ENCODE assay signal across 18 cellular contexts in genomic region chr11:11667056-11667455, GRCh38. TPM values are rescaled to one million over a fixed set of nuclear protein-coding genes. Genes with fewer than 3 reads are reported as not detected.
DNase-seq lines count a peak whose midpoint lies in the region; ATAC-seq, FAIRE-seq and TF ChIP-seq lines count a peak whose summit lies in the region.
"Had no signal": no experiment of that assay in that cellular context is flagged by ENCODE, and none has a peak within 500 bp of the region (broad histone marks: within the 10 kb centered on the region; RNA-seq: fewer than 3 reads in every experiment).

No MANE protein-coding gene starts in this region.

- TF ChIP-seq EP300 in SK-N-SH (IDR thresholded peaks at IDR 0.05; ENCODE audit: borderline replicate concordance in 1 of 2, low read depth in 1 of 2, low read length in 1 of 2) (no peak), tibial nerve (IDR thresholded peaks at IDR 0.05) (no peak)

- H3K27ac ChIP-seq in SK-N-SH (ENCODE audit: low read depth in 2 of 2, low read length in 1 of 2): no peak overlapping the region
- H3K27ac ChIP-seq in VCaP: peak overlapping the region; percentile 77; the same call in 1 of the 2 replicates
- no peak overlapping the region for H3K27ac ChIP-seq in tibial nerve
- H3K27ac ChIP-seq: cardiac muscle cell, HL-60, right atrium auricular region had no signal

- H3K9ac ChIP-seq in SK-N-SH: no peak overlapping the region

- TF ChIP-seq RAD21 in SK-N-SH (IDR thresholded peaks at IDR 0.05; ENCODE audit: low read length): peak; percentile 30

- H3F3A ChIP-seq in SK-N-SH (replicated peaks; ENCODE audit: insufficient read depth): no peaks in the 10 kb centered on the region

- POLR2A ChIA-PET in SK-N-SH (lab: Yijun Ruan, JAX): no interaction called here

- H3K9me3 ChIP-seq in SK-N-SH: no peaks in the 10 kb centered on the region
- peaks cover 0 to 8% (median 0%) of the 10 kb centered on the region in 4 donors for H3K9me3 ChIP-seq in tibial nerve
- H3K9me3 ChIP-seq: right atrium auricular region had no signal

- no peaks in the 10 kb centered on the region for H3K36me3 ChIP-seq in SK-N-SH (replicated peaks in 1 of 2; ENCODE audit: control insufficient read depth in 1 of 2, insufficient read depth in 2 of 2, low read length in 1 of 2)
- no peaks in the 10 kb centered on the region for H3K36me3 ChIP-seq in tibial nerve
- H3K36me3 ChIP-seq: cardiac muscle cell, right atrium auricular region had no signal

- no peak overlapping the region for H3K4me2 ChIP-seq in SK-N-SH

- H3K4me1 ChIP-seq in SK-N-SH (ENCODE audit: control insufficient read depth in 1 of 2, insufficient read depth in 2 of 2, low read depth in 1 of 2, low read length in 1 of 2) (peaks cover 0 to 8% of the 10 kb centered on the region in 2 experiments; a peak in 1 of 4 replicates), tibial nerve (peaks cover 0 to 11% (median 0%) of the 10 kb centered on the region in 4 donors)
- H3K4me1 ChIP-seq: right atrium auricular region had no signal

- TF ChIP-seq CTCF in SK-N-SH (IDR thresholded peaks at IDR 0.05): no peak
- no peak for TF ChIP-seq CTCF in VCaP (conservative IDR thresholded peaks at IDR 0.05)
- peak; percentile 11 for TF ChIP-seq CTCF in fibroblast of villous mesenchyme (IDR thresholded peaks at IDR 0.05; ENCODE audit: insufficient read depth, low read depth, low read length)
- no peak for TF ChIP-seq CTCF in tibial nerve (IDR thresholded peaks at IDR 0.05)

- H3K27me3 ChIP-seq in SK-N-SH (ENCODE audit: insufficient read depth) (0 out of 2 replicates have a peak, but pooled peaks cover 7% of the 10 kb centered on the region), tibial nerve (no peaks in the 10 kb centered on the region)
- H3K27me3 ChIP-seq: cardiac muscle cell, right atrium auricular region had no signal

- DNase-seq in SK-N-SH: no peak
- DNase-seq in LHCN-M2 (ENCODE audit: low read depth): peak; percentile 4
- no peak for DNase-seq in fibroblast of villous mesenchyme (ENCODE audit: low read depth)
- DNase-seq in GM19239 (ENCODE audit: insufficient read length, low spot score): no peak
- no peak for DNase-seq in tibial nerve (ENCODE audit: low spot score in 2 of 2)
- DNase-seq: activated CD8-positive, alpha-beta T cell treated with anti-CD3 and anti-CD28 coated beads, Interleukin-2, amount 10 ng/mL, durations not matched to agents 7 days and 5 days; activated T-cell treated with anti-CD3 and anti-CD28 coated beads, Interleukin-2, amount 50 U/mL, for 72 hours; effector CD4-positive, alpha-beta T cell; KBM-7; NCI-H1694; stimulated activated CD4-positive, alpha-beta T cell treated with anti-CD3 and anti-CD28 coated beads, Interleukin-1b, Interleukin-23, amount 100 ng/mL, for 48 hours; SW 1271 had no signal

- no peaks in the 10 kb centered on the region for H4K20me1 ChIP-seq in SK-N-SH (ENCODE audit: insufficient read depth)

- no peak overlapping the region for H3K4me3 ChIP-seq in SK-N-SH (ENCODE audit: low read depth in 2 of 2, low read length in 1 of 2)
- no peak overlapping the region for H3K4me3 ChIP-seq in fibroblast of villous mesenchyme (ENCODE audit: low read depth, low read length)
- no peak overlapping the region for H3K4me3 ChIP-seq in tibial nerve
- H3K4me3 ChIP-seq: cardiac muscle cell, right atrium auricular region had no signal

- no peak overlapping the region for H2AFZ ChIP-seq in SK-N-SH (ENCODE audit: low read depth)

- H3K9me2 ChIP-seq in SK-N-SH: no peaks in the 10 kb centered on the region

- no peak for TF ChIP-seq POLR2A in tibial nerve (IDR thresholded peaks at IDR 0.05)

- H3K79me2 ChIP-seq in SK-N-SH (ENCODE audit: insufficient read depth): no peaks in the 10 kb centered on the region

- no peak for FAIRE-seq in GM19239 (lab: Jason Lieb, UNC)

- ATAC-seq in SK-N-SH treated with all-trans-retinoic acid at 6 μM for 48 hours (no peak), GM19395 (IDR thresholded peaks at IDR 0.05; ENCODE audit: unreplicated experiment) (no peak)
- ATAC-seq: activated CD8-positive, alpha-beta T cell treated with anti-CD3 and anti-CD28 coated beads, Interleukin-2, amount 10 ng/mL, durations not matched to agents 7 days and 5 days; activated T-cell treated with anti-CD3 and anti-CD28 coated beads, Interleukin-2, amount 50 U/mL, for 72 hours had no signal

- CTCF ChIA-PET in SK-N-SH (lab: Yijun Ruan, JAX): interaction anchor here (0.9 to 5.4 kb wide), 5 partner anchors 9 to 630 kb away, joined by 3 to 23 read pairs (median 3); no protein-coding TSS in a partner anchor

- WGBS in SK-N-SH (ENCODE audit: low lambda C conversion rate): 35% methylated on average over 3 of the region's 3 CpGs
- 95% methylated on average over 3 of the region's 3 CpGs for WGBS in tibial nerve, 2 donors

TF ChIP-seq in SK-N-SH, 30 proteins besides CTCF, POLR2A, EP300 and RAD21 (continues in another document):
- TF ChIP-seq TCF12 (IDR thresholded peaks at IDR 0.05) (no peak), MXI1 (IDR thresholded peaks at IDR 0.05; ENCODE audit: low read depth, low read length) (no peak), TAF1 (IDR thresholded peaks at IDR 0.05; ENCODE audit: borderline replicate concordance, low read depth, low read length) (no peak), FOXM1 (IDR thresholded peaks at IDR 0.05; ENCODE audit: low read depth) (no peak), NFIC (IDR thresholded peaks at IDR 0.05; ENCODE audit: borderline replicate concordance) (no peak), ELF1 (IDR thresholded peaks at IDR 0.05) (no peak), SMC3 (IDR thresholded peaks at IDR 0.05; ENCODE audit: low read depth, low read length) (no peak), RFX5 (IDR thresholded peaks at IDR 0.05; ENCODE audit: low read length) (no peak), CHD2 (IDR thresholded peaks at IDR 0.05; ENCODE audit: low read length, partially characterized antibody) (no peak), GATA2 (CRISPR knock-in tag; IDR thresholded peaks at IDR 0.05) (no peak), RXRA (IDR thresholded peaks at IDR 0.05; ENCODE audit: borderline replicate concordance, low read depth) (no peak), MEF2A (IDR thresholded peaks at IDR 0.05; ENCODE audit: borderline replicate concordance, low read depth) (no peak)
- TF ChIP-seq, protein P1, sequence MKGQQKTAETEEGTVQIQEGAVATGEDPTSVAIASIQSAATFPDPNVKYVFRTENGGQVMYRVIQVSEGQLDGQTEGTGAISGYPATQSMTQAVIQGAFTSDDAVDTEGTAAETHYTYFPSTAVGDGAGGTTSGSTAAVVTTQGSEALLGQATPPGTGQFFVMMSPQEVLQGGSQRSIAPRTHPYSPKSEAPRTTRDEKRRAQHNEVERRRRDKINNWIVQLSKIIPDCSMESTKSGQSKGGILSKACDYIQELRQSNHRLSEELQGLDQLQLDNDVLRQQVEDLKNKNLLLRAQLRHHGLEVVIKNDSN (IDR thresholded peaks at IDR 0.05; ENCODE audit: borderline replicate concordance, low read depth): no peak

TF ChIP-seq in SK-N-SH treated with all-trans-retinoic acid at 6 μM for 48 hours, 23 proteins besides CTCF, POLR2A, EP300 and RAD21:
- TF ChIP-seq SNAI2 (CRISPR knock-in tag; IDR thresholded peaks at IDR 0.05): no peak
- no peak for TF ChIP-seq ZNF8 (CRISPR knock-in tag; IDR thresholded peaks at IDR 0.05)
- TF ChIP-seq ISL1 (CRISPR knock-in tag; IDR thresholded peaks at IDR 0.05): no peak
- no peak for TF ChIP-seq OSR1 (CRISPR knock-in tag; IDR thresholded peaks at IDR 0.05)
- TF ChIP-seq ZNF565 (CRISPR knock-in tag; conservative IDR thresholded peaks at IDR 0.05; ENCODE audit: low read depth): no peak
- no peak for TF ChIP-seq ESRRG (CRISPR knock-in tag; IDR thresholded peaks at IDR 0.05)

RNA-seq across cellular contexts. Expression of gene GALNT18, which starts 45.3 kb away (rescaled TPM):
- 0.37 and 0.64 TPM in 2 replicates for polyA plus RNA-seq in SK-N-SH (2012; rRNA removed)
- 0.28 and 0.54 TPM in 2 replicates for polyA plus RNA-seq in SK-N-SH (2012; cell fraction: cytosol; rRNA removed)
- 0.12 and 0.25 TPM in 2 replicates for polyA plus RNA-seq in SK-N-SH (2012; cell fraction: nucleus; rRNA removed)
- 4.0 and 5.1 TPM in 2 replicates for total RNA-seq in LHCN-M2 (2014; rRNA removed)
- 4.8 TPM for polyA plus RNA-seq in LHCN-M2 (2012)
- total RNA-seq in fibroblast of villous mesenchyme: 5.2 and 11.7 TPM in 2 replicates
- total RNA-seq in tibial nerve: 10 to 100 TPM; 11.3 to 32.4 (median 23.9) TPM
